In genomic region chr3:15647629-15648167, GRCh38 we compare ENCODE assay signal across 8 cellular contexts. TPM values are rescaled to one million over a fixed set of nuclear protein-coding genes. Genes with fewer than 3 reads are reported as not detected.
DNase-seq lines count a peak whose midpoint lies in the region; ATAC-seq lines count a peak whose summit lies in the region.

No MANE protein-coding gene starts in this region.

- peaks cover 34% of the 10 kb centered on the region for H3K27me3 Mint-ChIP-seq in stimulated activated naive CD8-positive, alpha-beta T cell treated with anti-CD3 and anti-CD28 coated beads, Interleukin-15, amount 100 ng/mL, for 72 hours

- H3K9me3 Mint-ChIP-seq in activated naive CD4-positive, alpha-beta T cell treated with anti-CD3 and anti-CD28 coated beads, Interleukin-2, amount 50 U/mL, for 72 hours, result peaks cover 8 to 22% of the 10 kb centered on the region in 2 donors
- H3K9me3 Mint-ChIP-seq in stimulated activated naive CD8-positive, alpha-beta T cell treated with anti-CD3 and anti-CD28 coated beads, Interleukin-15, amount 100 ng/mL, for 72 hours, result peaks cover 0 to 4% of the 10 kb centered on the region in 2 donors

- peak overlapping the region; percentile 65 to 81 for H3K4me3 Mint-ChIP-seq in stimulated activated naive CD8-positive, alpha-beta T cell treated with anti-CD3 and anti-CD28 coated beads, Interleukin-15, amount 100 ng/mL, for 72 hours

- H3K36me3 Mint-ChIP-seq in activated naive CD4-positive, alpha-beta T cell treated with anti-CD3 and anti-CD28 coated beads, Interleukin-2, amount 50 U/mL, for 72 hours, result peaks cover 11 to 14% of the 10 kb centered on the region in 2 donors

- H3K4me1 Mint-ChIP-seq in stimulated activated naive CD8-positive, alpha-beta T cell treated with anti-CD3 and anti-CD28 coated beads, Interleukin-15, amount 100 ng/mL, for 72 hours, result peaks cover 46% of the 10 kb centered on the region

- DNase-seq in RPMI7951 (ENCODE audit: low read depth) (peak; percentile 99), hepatic stellate cell (ENCODE audit: low spot score) (peak; percentile 67), NCI-H345 treated with DMSO at 0.1 percent for 48 hours (lab: John Stamatoyannopoulos, UW; ENCODE audit: unreplicated experiment) (no peak), iPS-NIHi11 (ENCODE audit: low spot score) (no peak)
- DNase-seq in activated naive CD4-positive, alpha-beta T cell treated with anti-CD3 and anti-CD28 coated beads, Interleukin-2, amount 50 U/mL, for 72 hours (ENCODE audit: low spot score in 2 of 2), result peak; percentile 54 to 75
- peak; percentile 58 to 82 for DNase-seq in stimulated activated naive CD8-positive, alpha-beta T cell treated with anti-CD3 and anti-CD28 coated beads, Interleukin-15, amount 100 ng/mL, for 72 hours

- peak; percentile 93 for ATAC-seq in GM18867 (IDR thresholded peaks at IDR 0.05; ENCODE audit: unreplicated experiment)
- peak; percentile 92 for ATAC-seq in HG02943 (IDR thresholded peaks at IDR 0.05; ENCODE audit: low read depth, unreplicated experiment)
- ATAC-seq in activated naive CD4-positive, alpha-beta T cell treated with anti-CD3 and anti-CD28 coated beads, Interleukin-2, amount 50 U/mL, for 72 hours, result peak; percentile 95 to 96
- peak; percentile 95 for ATAC-seq in stimulated activated naive CD8-positive, alpha-beta T cell treated with anti-CD3 and anti-CD28 coated beads, Interleukin-15, amount 100 ng/mL, for 72 hours

- peak overlapping the region; percentile 75 to 89 for H3K27ac Mint-ChIP-seq in activated naive CD4-positive, alpha-beta T cell treated with anti-CD3 and anti-CD28 coated beads, Interleukin-2, amount 50 U/mL, for 72 hours
- peak overlapping the region; percentile 48 to 91 for H3K27ac Mint-ChIP-seq in stimulated activated naive CD8-positive, alpha-beta T cell treated with anti-CD3 and anti-CD28 coated beads, Interleukin-15, amount 100 ng/mL, for 72 hours

RNA-seq across cellular contexts. Expression of gene BTD, which starts 46.2 kb away (rescaled TPM):
- 37.7 and 38.5 TPM in 2 replicates for total RNA-seq in RPMI7951 (2014; rRNA removed; shearing (Covaris generic))
- total RNA-seq in activated naive CD4-positive, alpha-beta T cell treated with anti-CD3 and anti-CD28 coated beads, Interleukin-2, amount 50 U/mL, for 72 hours, result 10 to 100 TPM in 1 of 2 donors, 1 to 10 TPM in 1; 6.0 to 14.3 TPM

RNA-seq across cellular contexts. Expression of gene HACL1, which starts 46.3 kb away (rescaled TPM):
- 35.1 and 35.3 TPM in 2 replicates for total RNA-seq in RPMI7951 (2014; rRNA removed; shearing (Covaris generic))
- total RNA-seq in activated naive CD4-positive, alpha-beta T cell treated with anti-CD3 and anti-CD28 coated beads, Interleukin-2, amount 50 U/mL, for 72 hours, result 10 to 100 TPM; 22.7 to 34.2 TPM

Comparison
In these comparisons a context has a peak if more than half of its experiments do, and no peak if none do; other contexts are left out.
1. DNase-seq: peak in RPMI7951 (single experiment), activated naive CD4-positive, alpha-beta T cell treated with anti-CD3 and anti-CD28 coated beads, Interleukin-2, amount 50 U/mL, for 72 hours (2 of 2), hepatic stellate cell (single experiment) and stimulated activated naive CD8-positive, alpha-beta T cell treated with anti-CD3 and anti-CD28 coated beads, Interleukin-15, amount 100 ng/mL, for 72 hours (2 of 2); none in NCI-H345 treated with DMSO at 0.1 percent for 48 hours (single experiment) and iPS-NIHi11 (single experiment).
2. Peak in every context shown above with its lines, with median percentiles within 50 percentile points of each other: ATAC-seq.